In the genomic region with DNA sequence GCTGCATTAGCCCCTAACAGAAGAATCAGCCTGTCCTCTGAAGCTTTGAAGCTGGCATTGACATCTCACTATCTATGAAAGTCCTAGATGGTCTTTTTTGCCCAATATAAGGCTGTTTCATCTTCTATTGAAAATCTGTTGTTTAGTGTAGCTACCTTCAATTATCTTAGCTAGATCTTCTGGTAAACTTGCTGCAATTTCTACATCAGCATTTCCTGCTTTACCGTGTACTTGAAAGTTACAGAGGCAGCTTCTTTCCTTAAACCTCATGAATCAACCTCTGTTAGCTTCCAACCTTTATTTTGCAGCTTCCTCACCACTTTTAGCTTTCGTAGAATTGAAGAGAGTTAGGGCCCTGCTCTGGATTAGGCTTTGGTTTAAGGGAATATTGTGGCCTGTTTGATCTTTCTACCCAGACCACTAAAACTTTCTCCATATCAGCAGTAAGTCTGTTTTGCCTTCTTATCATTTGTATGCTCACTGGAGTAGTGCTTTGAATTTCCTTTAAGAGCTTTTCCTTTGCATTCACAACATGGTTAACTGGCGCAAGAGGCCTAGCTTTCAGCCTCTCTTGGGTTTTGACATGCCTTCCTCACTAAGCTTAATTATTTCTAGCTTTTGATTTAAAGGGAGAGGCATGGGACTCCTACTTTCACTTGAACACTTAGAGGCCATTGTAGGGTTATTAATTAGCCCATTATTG, we compare ENCODE assay signal across 1 cellular context.
TF ChIP-seq lines count a peak whose summit lies in the region.

No MANE protein-coding gene starts in this region.

TF ChIP-seq in SK-N-SH, 30 proteins besides CTCF, POLR2A, EP300 and RAD21:
- TF ChIP-seq MXI1 (IDR thresholded peaks at IDR 0.05; ENCODE audit: low read depth, low read length) (no peak), NRF1 (IDR thresholded peaks at IDR 0.05; ENCODE audit: low read depth, low read length) (no peak), SIN3A (IDR thresholded peaks at IDR 0.05; ENCODE audit: borderline replicate concordance, low read depth, low read length) (no peak), RFX5 (IDR thresholded peaks at IDR 0.05; ENCODE audit: low read length) (no peak), JUND (IDR thresholded peaks at IDR 0.05) (no peak), FOXJ3 (CRISPR knock-in tag; IDR thresholded peaks at IDR 0.05) (no peak), TAF1 (IDR thresholded peaks at IDR 0.05; ENCODE audit: borderline replicate concordance, low read depth, low read length) (no peak), YY1 (IDR thresholded peaks at IDR 0.05; ENCODE audit: low read depth) (no peak), GATA2 (CRISPR knock-in tag; IDR thresholded peaks at IDR 0.05) (no peak), CHD2 (IDR thresholded peaks at IDR 0.05; ENCODE audit: low read length, partially characterized antibody) (no peak), NFIC (IDR thresholded peaks at IDR 0.05; ENCODE audit: borderline replicate concordance) (no peak), ELF1 (IDR thresholded peaks at IDR 0.05) (no peak), MEF2A (IDR thresholded peaks at IDR 0.05; ENCODE audit: borderline replicate concordance, low read depth) (no peak), SMC3 (IDR thresholded peaks at IDR 0.05; ENCODE audit: low read depth, low read length) (no peak)
- TF ChIP-seq, protein P1, sequence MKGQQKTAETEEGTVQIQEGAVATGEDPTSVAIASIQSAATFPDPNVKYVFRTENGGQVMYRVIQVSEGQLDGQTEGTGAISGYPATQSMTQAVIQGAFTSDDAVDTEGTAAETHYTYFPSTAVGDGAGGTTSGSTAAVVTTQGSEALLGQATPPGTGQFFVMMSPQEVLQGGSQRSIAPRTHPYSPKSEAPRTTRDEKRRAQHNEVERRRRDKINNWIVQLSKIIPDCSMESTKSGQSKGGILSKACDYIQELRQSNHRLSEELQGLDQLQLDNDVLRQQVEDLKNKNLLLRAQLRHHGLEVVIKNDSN (IDR thresholded peaks at IDR 0.05; ENCODE audit: borderline replicate concordance, low read depth), result no peak
- TF ChIP-seq, protein P2, sequence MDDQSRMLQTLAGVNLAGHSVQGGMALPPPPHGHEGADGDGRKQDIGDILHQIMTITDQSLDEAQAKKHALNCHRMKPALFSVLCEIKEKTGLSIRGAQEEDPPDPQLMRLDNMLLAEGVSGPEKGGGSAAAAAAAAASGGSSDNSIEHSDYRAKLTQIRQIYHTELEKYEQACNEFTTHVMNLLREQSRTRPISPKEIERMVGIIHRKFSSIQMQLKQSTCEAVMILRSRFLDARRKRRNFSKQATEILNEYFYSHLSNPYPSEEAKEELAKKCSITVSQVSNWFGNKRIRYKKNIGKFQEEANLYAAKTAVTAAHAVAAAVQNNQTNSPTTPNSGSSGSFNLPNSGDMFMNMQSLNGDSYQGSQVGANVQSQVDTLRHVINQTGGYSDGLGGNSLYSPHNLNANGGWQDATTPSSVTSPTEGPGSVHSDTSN (IDR thresholded peaks at IDR 0.05), result no peak
- TF ChIP-seq, protein P3, sequence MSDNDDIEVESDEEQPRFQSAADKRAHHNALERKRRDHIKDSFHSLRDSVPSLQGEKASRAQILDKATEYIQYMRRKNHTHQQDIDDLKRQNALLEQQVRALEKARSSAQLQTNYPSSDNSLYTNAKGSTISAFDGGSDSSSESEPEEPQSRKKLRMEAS (IDR thresholded peaks at IDR 0.05; ENCODE audit: low read depth), result no peak
